10 cellular contexts compared by ENCODE assay signal in the genomic region with DNA sequence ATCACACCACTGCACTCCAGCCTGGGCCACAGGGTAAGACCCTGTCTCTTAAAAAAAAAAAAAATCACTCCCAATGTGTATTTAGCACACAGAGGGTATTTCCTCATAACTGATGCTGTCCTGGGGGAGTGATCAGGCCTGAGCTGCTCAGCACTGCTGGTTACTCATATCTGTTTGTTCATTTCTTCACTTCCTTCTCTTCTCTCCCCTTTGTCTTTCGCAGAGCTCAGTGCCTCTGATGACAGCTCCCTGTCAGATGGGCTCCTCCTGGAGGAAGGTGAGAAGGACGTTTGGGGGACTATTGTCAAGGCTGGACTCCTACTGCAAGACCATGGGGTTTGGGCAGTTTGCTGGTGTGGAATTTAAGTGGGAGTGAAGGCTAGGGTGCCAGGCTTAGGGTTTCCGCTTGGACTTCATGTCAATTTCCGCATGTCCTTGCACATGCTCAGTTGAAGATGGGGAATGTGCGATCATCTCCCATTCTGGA. TPM values are rescaled to one million over a fixed set of nuclear protein-coding genes. Genes with fewer than 3 reads are reported as not detected.
A peak's percentile ranks its signal among the peaks of the same experiment; 100 is the strongest.
DNase-seq lines count a peak whose midpoint lies in the region; ATAC-seq, FAIRE-seq and TF ChIP-seq lines count a peak whose summit lies in the region.
"Had no signal": no experiment of that assay in that cellular context is flagged by ENCODE, and none has a peak within 500 bp of the region (broad histone marks: within the 10 kb centered on the region; RNA-seq: fewer than 3 reads in every experiment).

No MANE protein-coding gene starts in this region.

- H3K27me3 ChIP-seq in BE2C = no peaks in the 10 kb centered on the region

- TF ChIP-seq CTCF in fibroblast of pulmonary artery (IDR thresholded peaks at IDR 0.05; ENCODE audit: low read length, missing control alignments) = no peak
- no peak for TF ChIP-seq CTCF in BE2C (IDR thresholded peaks at IDR 0.05; ENCODE audit: low read depth, low read length)

- ATAC-seq in GM21515 (IDR thresholded peaks at IDR 0.05; ENCODE audit: unreplicated experiment) (peak; percentile 64), HG03521 (IDR thresholded peaks at IDR 0.05; ENCODE audit: unreplicated experiment) (peak; percentile 42)

- DNase-seq in GM12891 (ENCODE audit: insufficient read length, low spot score) = peak; percentile 58
- DNase-seq in fibroblast of pulmonary artery (ENCODE audit: low read depth) = peak; percentile 64
- DNase-seq in BE2C = no peak
- no peak for DNase-seq in NCI-H146 treated with DMSO at 0.1 percent for 48 hours (lab: John Stamatoyannopoulos, UW; ENCODE audit: unreplicated experiment)
- DNase-seq in SHP77 (lab: John Stamatoyannopoulos, UW) = no peak
- DNase-seq in iPS-NIHi7 (ENCODE audit: extremely low spot score) = no peak
- DNase-seq: NCI-H2029 treated with DMSO at 0.1 percent for 48 hours had no signal

- peak; percentile 74 for FAIRE-seq in GM12891 (lab: Jason Lieb, UNC)
- FAIRE-seq: G401.6 had no signal

- no peak for TF ChIP-seq POLR2A in GM12891 (IDR thresholded peaks at IDR 0.05; ENCODE audit: low read depth, low read length)

- H3K4me3 ChIP-seq in fibroblast of pulmonary artery (replicated peaks; ENCODE audit: low read depth, low read length) (no peak overlapping the region), BE2C (ENCODE audit: low read depth, low read length) (no peak overlapping the region)

- H3K4me1 ChIP-seq in BE2C = no peaks in the 10 kb centered on the region

- no peaks in the 10 kb centered on the region for H3K9me3 ChIP-seq in BE2C

- no peaks in the 10 kb centered on the region for H3K36me3 ChIP-seq in BE2C

TF ChIP-seq in GM12891, 5 proteins besides CTCF, POLR2A, EP300 and RAD21:
- no peak for TF ChIP-seq POU2F2 (IDR thresholded peaks at IDR 0.05; ENCODE audit: low read depth, low read length)
- TF ChIP-seq POLR2AphosphoS5 (IDR thresholded peaks at IDR 0.05; ENCODE audit: low read depth, low read length) = no peak
- no peak for TF ChIP-seq PAX5 (IDR thresholded peaks at IDR 0.05; ENCODE audit: insufficient read depth, low read length, severe bottlenecking)
- no peak for TF ChIP-seq TAF1 (IDR thresholded peaks at IDR 0.05; ENCODE audit: low read depth, low read length)
- peak; percentile 83 for TF ChIP-seq SPI1 (IDR thresholded peaks at IDR 0.05; ENCODE audit: low read depth, low read length)

RNA-seq across cellular contexts. Expression of a gene that starts 13.0 kb away (rescaled TPM):
- 4.5 TPM for polyA plus RNA-seq in GM12891 (2012; ENCODE audit: low read depth, missing spikeins)
- polyA plus RNA-seq in BE2C (2012; ENCODE audit: insufficient read depth, insufficient read length, low read depth) = not detected

RNA-seq across cellular contexts. Expression of a gene that starts 34.9 kb away (rescaled TPM):
- not detected for polyA plus RNA-seq in GM12891 (2012; ENCODE audit: low read depth, missing spikeins)
- not detected for polyA plus RNA-seq in BE2C (2012; ENCODE audit: insufficient read depth, insufficient read length, low read depth)

Comparison
In these comparisons a context has a peak if more than half of its experiments do, and no peak if none do; other contexts are left out.
1. DNase-seq: peak in GM12891 (single experiment) and fibroblast of pulmonary artery (single experiment); none in BE2C (single experiment), NCI-H146 treated with DMSO at 0.1 percent for 48 hours (single experiment), SHP77 (0 of 2) and iPS-NIHi7 (single experiment).